Comparison of ENCODE assay signal across 17 cellular contexts in genomic region chr2:16168506-16169264, GRCh38.
"Had no signal": no experiment of that assay in that cellular context is flagged by ENCODE, and none has a peak within 500 bp of the region (broad histone marks: within the 10 kb centered on the region; RNA-seq: fewer than 3 reads in every experiment).

No MANE protein-coding gene starts in this region.

- H3K9me3 Mint-ChIP-seq: activated T-helper 1 cell treated with anti-CD3 and anti-CD28 coated beads, Interleukin-12 subunit alpha, Interleukin-12 subunit beta, Interleukin-2, Interleukin-4 antibody, amounts not matched to agents 30 ng/mL and 10 ng/mL and 1 ng/mL, durations not matched to agents 14 hours and 24 hours and 36 hours; dendritic cell treated with granulocyte-macrophage colony-stimulating factor and Interleukin-4, amounts not matched to agents 40 ng/mL and 50 ng/mL, for 4 days had no signal

- H3K9me3 ChIP-seq: pancreas, thoracic aorta had no signal

- H3K27me3 ChIP-seq: cardiac muscle cell, pancreas, spleen had no signal

- H3K4me1 ChIP-seq: pancreas, spleen had no signal

- H3K4me3 Mint-ChIP-seq: activated T-helper 1 cell treated with anti-CD3 and anti-CD28 coated beads, Interleukin-12 subunit alpha, Interleukin-12 subunit beta, Interleukin-2, Interleukin-4 antibody, amounts not matched to agents 30 ng/mL and 10 ng/mL and 1 ng/mL, durations not matched to agents 14 hours and 24 hours and 36 hours; dendritic cell treated with granulocyte-macrophage colony-stimulating factor and Interleukin-4, amounts not matched to agents 40 ng/mL and 50 ng/mL, for 4 days; stimulated activated naive B cell treated with anti-CD40 and anti-IgM and Interleukin-4, amounts not matched to agents 10 μg/mL and 1 μg/mL and 100 μg/mL, for 72 hours had no signal

- H3K27ac ChIP-seq: cardiac muscle cell, pancreas, spleen, thoracic aorta had no signal

- ATAC-seq: activated naive CD4-positive, alpha-beta T cell treated with anti-CD3 and anti-CD28 coated beads, Interleukin-2, amount 50 U/mL, for 72 hours; pancreas; SK-N-SH treated with all-trans-retinoic acid at 6 μM for 48 hours; stimulated activated naive B cell treated with anti-CD40 and anti-IgM and Interleukin-4, amounts not matched to agents 10 μg/mL and 1 μg/mL and 100 μg/mL, for 72 hours had no signal

- DNase-seq: activated CD4-positive, alpha-beta T cell treated with anti-CD3 and anti-CD28 coated beads, Interleukin-2, amount 50 U/mL, for 4 hours; activated CD4-positive, CD25-positive, alpha-beta regulatory T cell treated with anti-CD3 and anti-CD28 coated beads, Interleukin-2, amount 50 U/mL, for 72 hours; activated gamma-delta T cell treated with Interleukin-2 at 50 U/mL for 16 hours; activated T-cell treated with anti-CD3 and anti-CD28 coated beads for 4 hours; foreskin melanocyte; glutamatergic neuron; hippocampal formation; pancreas; spleen; stimulated activated CD4-positive, alpha-beta T cell treated with anti-CD3 and anti-CD28 coated beads, Interleukin-4, amount 100 ng/mL, for 4 hours; stimulated activated naive B cell treated with anti-CD40 and anti-IgM and Interleukin-4, amounts not matched to agents 10 μg/mL and 1 μg/mL and 100 μg/mL, for 72 hours had no signal

- H3K36me3 ChIP-seq: cardiac muscle cell, pancreas, spleen, thoracic aorta had no signal

- H3K36me3 Mint-ChIP-seq: activated naive CD4-positive, alpha-beta T cell treated with anti-CD3 and anti-CD28 coated beads, Interleukin-2, amount 50 U/mL, for 72 hours; stimulated activated naive B cell treated with anti-CD40 and anti-IgM and Interleukin-4, amounts not matched to agents 10 μg/mL and 1 μg/mL and 100 μg/mL, for 72 hours had no signal

- H3K27ac Mint-ChIP-seq: activated T-helper 1 cell treated with anti-CD3 and anti-CD28 coated beads, Interleukin-12 subunit alpha, Interleukin-12 subunit beta, Interleukin-2, Interleukin-4 antibody, amounts not matched to agents 30 ng/mL and 10 ng/mL and 1 ng/mL, durations not matched to agents 14 hours and 24 hours and 36 hours; dendritic cell treated with granulocyte-macrophage colony-stimulating factor and Interleukin-4, amounts not matched to agents 40 ng/mL and 50 ng/mL, for 4 days; stimulated activated naive B cell treated with anti-CD40 and anti-IgM and Interleukin-4, amounts not matched to agents 10 μg/mL and 1 μg/mL and 100 μg/mL, for 72 hours had no signal

- H3K4me3 ChIP-seq: cardiac muscle cell, pancreas, spleen, thoracic aorta had no signal

- H3K27me3 Mint-ChIP-seq: dendritic cell treated with granulocyte-macrophage colony-stimulating factor and Interleukin-4, amounts not matched to agents 40 ng/mL and 50 ng/mL, for 4 days; stimulated activated naive B cell treated with anti-CD40 and anti-IgM and Interleukin-4, amounts not matched to agents 10 μg/mL and 1 μg/mL and 100 μg/mL, for 72 hours had no signal

- H3K4me1 Mint-ChIP-seq: stimulated activated naive B cell treated with anti-CD40 and anti-IgM and Interleukin-4, amounts not matched to agents 10 μg/mL and 1 μg/mL and 100 μg/mL, for 72 hours had no signal
